ENCODE assay signal across 8 cellular contexts in the genomic region with DNA sequence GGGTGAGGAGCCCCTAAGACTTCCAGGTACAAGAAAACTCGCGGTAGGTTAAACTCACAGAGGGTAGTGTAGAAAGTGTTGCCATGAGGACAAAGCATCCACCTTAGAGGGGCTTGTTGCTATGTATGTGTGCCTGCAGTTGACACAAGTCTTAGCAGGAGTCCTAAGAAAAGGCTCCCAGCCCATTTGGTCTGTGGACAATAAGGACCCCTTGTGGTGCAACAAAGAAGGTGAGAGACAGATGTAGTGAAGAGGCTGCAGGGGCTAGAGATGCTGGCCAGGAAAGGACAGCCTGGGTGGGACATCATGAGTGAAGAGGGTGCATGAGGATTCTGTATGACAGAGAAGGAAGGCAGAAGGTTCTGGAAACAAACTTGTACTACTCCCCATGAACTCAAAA. TPM values are rescaled to one million over a fixed set of nuclear protein-coding genes. Genes with fewer than 3 reads are reported as not detected.
DNase-seq lines count a peak whose midpoint lies in the region; ATAC-seq and TF ChIP-seq lines count a peak whose summit lies in the region.

No MANE protein-coding gene starts in this region.

- no peaks in the 10 kb centered on the region for H3F3A ChIP-seq in neural progenitor cell (ENCODE audit: low read depth)

- H3K27me3 ChIP-seq in neural progenitor cell = peaks cover 6% of the 10 kb centered on the region

- ATAC-seq in HG02852 (IDR thresholded peaks at IDR 0.05; ENCODE audit: unreplicated experiment) = peak; percentile 48
- peak; percentile 92 for ATAC-seq in effector memory CD8-positive, alpha-beta T cell (replicated peaks)

- peak overlapping the region; percentile 0 to 74 for H3K27ac Mint-ChIP-seq in effector memory CD8-positive, alpha-beta T cell
- H3K27ac Mint-ChIP-seq in neural progenitor cell = no peak overlapping the region

- no peak overlapping the region for H3K27ac ChIP-seq in neural progenitor cell

- DNase-seq in NCI-H748 (lab: John Stamatoyannopoulos, UW; ENCODE audit: unreplicated experiment) = peak; percentile 12
- DNase-seq in NCI-H748 treated with DMSO at 0.1 percent for 48 hours (lab: John Stamatoyannopoulos, UW) = no peak
- DNase-seq in SKM-1 treated with dmso at 0.1 percent for 144 hours (lab: John Stamatoyannopoulos, UW; ENCODE audit: unreplicated experiment) = peak; percentile 66
- peak; percentile 46 to 55 (median 52) for DNase-seq in effector memory CD8-positive, alpha-beta T cell
- peak; percentile 43 for DNase-seq in neural progenitor cell (ENCODE audit: low spot score)
- DNase-seq in NCI-H187 treated with DMSO at 0.1 percent for 48 hours (lab: John Stamatoyannopoulos, UW) = no peak
- no peak for DNase-seq in head of caudate nucleus

- intact Hi-C loops in head of caudate nucleus (cut with DNase I) = no loop called here

- H3K4me1 Mint-ChIP-seq in effector memory CD8-positive, alpha-beta T cell (ENCODE audit: low read depth in 2 of 2) = peaks cover 17 to 21% of the 10 kb centered on the region in 2 donors
- no peaks in the 10 kb centered on the region for H3K4me1 Mint-ChIP-seq in neural progenitor cell

- no peaks in the 10 kb centered on the region for H3K9me3 ChIP-seq in neural progenitor cell (ENCODE audit: low read depth)

- H3K4me3 Mint-ChIP-seq in effector memory CD8-positive, alpha-beta T cell = no peak overlapping the region
- no peak overlapping the region for H3K4me3 Mint-ChIP-seq in neural progenitor cell

- H3K27me3 Mint-ChIP-seq in effector memory CD8-positive, alpha-beta T cell = no peaks in the 10 kb centered on the region
- H3K27me3 Mint-ChIP-seq in neural progenitor cell (ENCODE audit: insufficient read depth, low read depth) = peaks cover 12% of the 10 kb centered on the region

- H3K4me2 ChIP-seq in neural progenitor cell = no peak overlapping the region

- no peaks in the 10 kb centered on the region for H3K4me1 ChIP-seq in neural progenitor cell

- no peaks in the 10 kb centered on the region for H4K20me1 ChIP-seq in neural progenitor cell (ENCODE audit: low read depth)

- H3K9me3 Mint-ChIP-seq in effector memory CD8-positive, alpha-beta T cell = no peaks in the 10 kb centered on the region
- H3K9me3 Mint-ChIP-seq in neural progenitor cell = peaks cover 5% of the 10 kb centered on the region

- no peaks in the 10 kb centered on the region for H3K79me2 ChIP-seq in neural progenitor cell (ENCODE audit: low read depth)

- no peak overlapping the region for H2AFZ ChIP-seq in neural progenitor cell (replicated peaks)

- no peak overlapping the region for H3K9ac ChIP-seq in neural progenitor cell

- TF ChIP-seq CTCF in neural progenitor cell (IDR thresholded peaks at IDR 0.05) = peak; percentile 24

- H3K36me3 ChIP-seq in neural progenitor cell = no peaks in the 10 kb centered on the region

- H3K4me3 ChIP-seq in neural progenitor cell = no peak overlapping the region

- no peaks in the 10 kb centered on the region for H3K36me3 Mint-ChIP-seq in effector memory CD8-positive, alpha-beta T cell (ENCODE audit: insufficient read depth)
- no peaks in the 10 kb centered on the region for H3K36me3 Mint-ChIP-seq in neural progenitor cell

RNA-seq across cellular contexts. Expression of gene IL10, which starts 36.3 kb away (rescaled TPM):
- not detected in 2 replicates for total RNA-seq in neural progenitor cell (ENCODE audit: low replicate concordance)

RNA-seq across cellular contexts. Expression of gene IL19, which starts 38.0 kb away (rescaled TPM):
- not detected in 2 replicates for total RNA-seq in neural progenitor cell (ENCODE audit: low replicate concordance)

RNA-seq across cellular contexts. Expression of gene IL20, which starts 56.8 kb away (rescaled TPM):
- not detected in 2 replicates for total RNA-seq in neural progenitor cell (ENCODE audit: low replicate concordance)

Comparison
In these comparisons a context has a peak if more than half of its experiments do, and no peak if none do; other contexts are left out.
1. DNase-seq: peak in NCI-H748 (single experiment), SKM-1 treated with dmso at 0.1 percent for 144 hours (single experiment), effector memory CD8-positive, alpha-beta T cell (3 of 3) and neural progenitor cell (single experiment); none in NCI-H748 treated with DMSO at 0.1 percent for 48 hours (single experiment), NCI-H187 treated with DMSO at 0.1 percent for 48 hours (single experiment) and head of caudate nucleus (0 of 42).